8 cellular contexts compared by ENCODE assay signal in genomic region chr16:15888072-15888976, GRCh38. TPM values are rescaled to one million over a fixed set of nuclear protein-coding genes. Genes with fewer than 3 reads are reported as not detected.
A peak's percentile ranks its signal among the peaks of the same experiment; 100 is the strongest.
DNase-seq lines count a peak whose midpoint lies in the region; ATAC-seq, FAIRE-seq and TF ChIP-seq lines count a peak whose summit lies in the region.

Gene CEP20, minus strand, starts transcription at chr16:15888603. Its CDS starts 18 bp downstream, at chr16:15888585.

- H2BK12ac ChIP-seq in H1 (ENCODE audit: low read depth, low read length) = peak within 1 kb of the TSS; percentile 62

- no peaks in the 10 kb centered on the region for H3K9me3 ChIP-seq in H1 (ENCODE audit: insufficient read depth in 2 of 2, low read depth in 1 of 2, low read length in 1 of 2)

- H3K9ac ChIP-seq in H1 (replicated peaks in 1 of 4; ENCODE audit: extremely low read depth in 1 of 4, low read depth in 3 of 4, low read length in 3 of 4) (peak within 1 kb of the TSS; percentile 39 to 93 (median 87)), mesendoderm (ENCODE audit: low read length) (peak within 1 kb of the TSS; percentile 98)

- peaks cover 11 to 44% of the 10 kb centered on the region in 2 experiments; a peak in 3 of 4 replicates for H3K79me2 ChIP-seq in H1 (ENCODE audit: control insufficient read depth in 1 of 2, insufficient read depth in 2 of 2, low read length in 2 of 2)
- peaks cover 23% of the 10 kb centered on the region for H3K79me2 ChIP-seq in mesendoderm (ENCODE audit: control insufficient read depth, insufficient read depth, low read length)

- DNase-seq in COR-L47 (lab: John Stamatoyannopoulos, UW) (peak; percentile 100), HT1080 (ENCODE audit: low read depth) (peak; percentile 98), NOMO-1 treated with DMSO at 0.1 percent for 48 hours (lab: John Stamatoyannopoulos, UW; ENCODE audit: unreplicated experiment) (peak; percentile 99), H1 (ENCODE audit: low read depth in 1 of 2, low spot score in 2 of 2) (peak; percentile 98), mesendoderm (peak; percentile 99)
- DNase-seq in activated CD8-positive, alpha-beta memory T cell treated with anti-CD3 and anti-CD28 coated beads for 4 hours (ENCODE audit: low read depth in 2 of 2) = peak; percentile 100
- DNase-seq in stimulated activated CD8-positive, alpha-beta memory T cell treated with anti-CD3 and anti-CD28 coated beads, Interleukin-15, amount 100 ng/mL, for 1 hour (ENCODE audit: low read depth) = peak; percentile 99

- TF ChIP-seq POLR2A in H1 (IDR thresholded peaks at IDR 0.05; ENCODE audit: control extremely low read depth in 1 of 2, low read depth in 2 of 2, low read length in 2 of 2) = peak in 1 of 2 experiments; percentile 87; a peak in 2 of 3 replicates

- no peak within 1 kb of the TSS for H3K23ac ChIP-seq in H1 (ENCODE audit: insufficient read length)
- H3K23ac ChIP-seq in mesendoderm (ENCODE audit: low read length) = peak within 1 kb of the TSS; percentile 80

- no peak for TF ChIP-seq CTCF in H1 (IDR thresholded peaks at IDR 0.05; ENCODE audit: control extremely low read depth in 1 of 3, insufficient read depth in 1 of 3, low read depth in 1 of 3, low read length in 3 of 3)

- H2BK120ac ChIP-seq in H1 (replicated peaks; ENCODE audit: low read depth, low read length) = peak within 1 kb of the TSS; percentile 75
- H2BK120ac ChIP-seq in mesendoderm (ENCODE audit: low read depth, low read length) = peak within 1 kb of the TSS; percentile 3

- no peak within 1 kb of the TSS for H2BK20ac ChIP-seq in H1 (ENCODE audit: low read length)

- peak within 1 kb of the TSS; percentile 73; the same call in 1 of the 2 replicates for H3K18ac ChIP-seq in H1 (ENCODE audit: extremely low read depth, low read length)
- H3K18ac ChIP-seq in mesendoderm (ENCODE audit: low read length) = peak within 1 kb of the TSS; percentile 75

- TF ChIP-seq EP300 in H1 (IDR thresholded peaks at IDR 0.05; ENCODE audit: borderline replicate concordance in 1 of 2, low read depth in 2 of 2, low read length in 2 of 2) = no peak

- peak within 1 kb of the TSS; percentile 96; the same call in 1 of the 2 replicates for H4K8ac ChIP-seq in H1 (ENCODE audit: extremely low read depth, insufficient read depth, low read length)
- H4K8ac ChIP-seq in mesendoderm (ENCODE audit: low read depth, low read length) = peak within 1 kb of the TSS; percentile 88

- H4K5ac ChIP-seq in H1 (ENCODE audit: insufficient read length, low read depth, low read length) = peak within 1 kb of the TSS; percentile 95
- H4K5ac ChIP-seq in mesendoderm (ENCODE audit: low read length) = no peak within 1 kb of the TSS

- H2BK15ac ChIP-seq in H1 (ENCODE audit: low read length) = peak within 1 kb of the TSS; percentile 49
- H2BK15ac ChIP-seq in mesendoderm (replicated peaks; ENCODE audit: low read depth) = no peak within 1 kb of the TSS

- peak within 1 kb of the TSS; percentile 44 for H2AK5ac ChIP-seq in H1 (ENCODE audit: low read depth, low read length)
- H2AK5ac ChIP-seq in mesendoderm (ENCODE audit: low read length) = no peak within 1 kb of the TSS

- H3K27me3 ChIP-seq in H1 (replicated peaks in 1 of 4; ENCODE audit: control insufficient read depth in 3 of 4, extremely low read depth in 1 of 4, insufficient read depth in 3 of 4, low read length in 3 of 4) (no peaks in the 10 kb centered on the region), mesendoderm (ENCODE audit: insufficient read depth, low read length, poor library complexity) (no peaks in the 10 kb centered on the region)

- peak within 1 kb of the TSS; percentile 69 for H3K4ac ChIP-seq in H1 (replicated peaks; ENCODE audit: insufficient read length, low read depth, low read length)
- peak within 1 kb of the TSS; percentile 67 for H3K4ac ChIP-seq in mesendoderm (ENCODE audit: low read depth, low read length)

- H3K36me3 ChIP-seq in H1 (ENCODE audit: control insufficient read depth in 2 of 4, insufficient read depth in 4 of 4, low read length in 3 of 4) (peaks cover 0 to 5% (median under 1%) of the 10 kb centered on the region in 4 experiments; a peak in 3 of 8 replicates), mesendoderm (ENCODE audit: control insufficient read depth, insufficient read depth, low read length) (no peaks in the 10 kb centered on the region)

- WGBS in H1 (ENCODE audit: extremely low coverage in 1 of 2, insufficient coverage in 1 of 2, insufficient read length in 1 of 2, insufficient replicate concordance in 2 of 2, low coverage in 1 of 2, low lambda C conversion rate in 2 of 2, missing lambda C conversion rate in 1 of 2), 2 experiments = 2% methylated on average over 40 of the region's 41 CpGs; no CpG with 5 or more reads in 1 of the 2 experiments
- WGBS in mesendoderm (ENCODE audit: extremely low coverage, insufficient coverage, low lambda C conversion rate) = no CpG with 5 or more reads among the region's 41 CpGs

- H3K79me1 ChIP-seq in H1 (ENCODE audit: low read depth, low read length) (peaks cover 10% of the 10 kb centered on the region; the same call in 1 of the 2 replicates), mesendoderm (ENCODE audit: low read length) (peaks cover 7% of the 10 kb centered on the region)

- H3K23me2 ChIP-seq in H1 (ENCODE audit: low read depth, low read length) = peaks cover 2% of the 10 kb centered on the region; the same call in 1 of the 2 replicates

- peaks cover 0 to 3% of the 10 kb centered on the region in 2 experiments for H4K20me1 ChIP-seq in H1 (replicated peaks in 1 of 2; ENCODE audit: control insufficient read depth in 1 of 2, insufficient read depth in 2 of 2, low read length in 2 of 2)

- peak within 1 kb of the TSS; percentile 93 for H2BK5ac ChIP-seq in H1 (ENCODE audit: low read depth, low read length)
- peak within 1 kb of the TSS; percentile 63 for H2BK5ac ChIP-seq in mesendoderm (ENCODE audit: low read length)

- FAIRE-seq in H1 (lab: Jason Lieb, UNC) = peak; percentile 42

- H3K14ac ChIP-seq in H1 (ENCODE audit: insufficient read length) = no peak within 1 kb of the TSS

- POLR2A ChIA-PET in H1 (lab: Charles Lee; ENCODE audit: partially characterized antibody) = interaction anchor here (0.5 to 2.1 kb wide), 21 partner anchors 10 to 223 kb away, joined by 3 to 20 read pairs (median 5); partner anchors contain the start of gene MYH11

- H3K56ac ChIP-seq in H1 (replicated peaks; ENCODE audit: insufficient read length, low read depth, low read length) (peak within 1 kb of the TSS; percentile 84), mesendoderm (ENCODE audit: low read length) (peak within 1 kb of the TSS; percentile 96)

- peak within 1 kb of the TSS; percentile 70; the same call in 1 of the 2 replicates for H2AFZ ChIP-seq in H1 (ENCODE audit: low read length)

- H3K4me2 ChIP-seq in H1 (ENCODE audit: insufficient read depth in 1 of 2, low read depth in 2 of 2, low read length in 2 of 2) (peak within 1 kb of the TSS; percentile 65 to 74), mesendoderm (ENCODE audit: low read length) (peak within 1 kb of the TSS; percentile 33)

- CTCF ChIA-PET in H1 (lab: Charles Lee; ENCODE audit: partially characterized antibody) = interaction anchor here (0.6 to 3.9 kb wide), 5 partner anchors 14 to 148 kb away, joined by 3 to 22 read pairs (median 5); no protein-coding TSS in a partner anchor

- no peak for TF ChIP-seq RAD21 in H1 (IDR thresholded peaks at IDR 0.05 in 1 of 2, conservative IDR thresholded peaks at IDR 0.05 in 1 of 2; ENCODE audit: low read depth in 2 of 2, low read length in 2 of 2)

- H3K27ac ChIP-seq in H1 (ENCODE audit: low read depth, low read length) (peak within 1 kb of the TSS; percentile 85), mesendoderm (ENCODE audit: low read depth, low read length) (peak within 1 kb of the TSS; percentile 13)

- H3K4me3 ChIP-seq in H1 (ENCODE audit: extremely low read depth in 1 of 4, insufficient read depth in 2 of 4, low read depth in 3 of 4, low read length in 4 of 4) (peak within 1 kb of the TSS; percentile 97 to 100 (median 98)), mesendoderm (ENCODE audit: low read length) (peak within 1 kb of the TSS; percentile 95)

- peak; percentile 94 for ATAC-seq in GM21360 (IDR thresholded peaks at IDR 0.05; ENCODE audit: unreplicated experiment)

- H3K4me1 ChIP-seq in H1 (replicated peaks in 1 of 4; ENCODE audit: control insufficient read depth in 3 of 4, insufficient read depth in 4 of 4, low read length in 3 of 4) (peaks cover 3 to 6% (median 5%) of the 10 kb centered on the region in 4 experiments; a peak in 5 of 7 replicates), mesendoderm (ENCODE audit: control insufficient read depth, low read depth, low read length) (peaks cover 3% of the 10 kb centered on the region)

- peak within 1 kb of the TSS; percentile 75 for H4K91ac ChIP-seq in H1 (replicated peaks; ENCODE audit: insufficient read length, low read length)

TF ChIP-seq in H1, 55 proteins besides CTCF, POLR2A, EP300 and RAD21 (continues in another document):
- no peak for TF ChIP-seq TCF12 (IDR thresholded peaks at IDR 0.05; ENCODE audit: low read depth, low read length)
- peak; percentile 95 for TF ChIP-seq TAF1 (IDR thresholded peaks at IDR 0.05; ENCODE audit: low read depth, low read length)
- TF ChIP-seq YY1 (IDR thresholded peaks at IDR 0.05; ENCODE audit: low read depth, low read length) = peak; percentile 95

RNA-seq across cellular contexts. Expression of gene CEP20, which starts in this region (rescaled TPM):
- total RNA-seq in HT1080 (2014; rRNA removed; shearing (Covaris generic)) = 30.9 and 37.0 TPM in 2 replicates
- 48.6 and 54.8 TPM in 2 replicates for polyA plus RNA-seq in HT1080 (2015; cell fraction: cytosol; rRNA removed)
- polyA plus RNA-seq in HT1080 (2015; cell fraction: nucleus; rRNA removed) = 24.7 and 27.6 TPM in 2 replicates
- total RNA-seq in H1 (2021; fragmentation: NEBNext Ultra II Directional; extraction: Animal tissue kit (Norgen Biotek cat#: 25700)) = 33.2 and 49.0 TPM in 2 replicates
- polyA plus RNA-seq in H1 (2011; rRNA removed) = 10.2 and 16.2 TPM in 2 replicates
- polyA plus RNA-seq in H1 (2011; cell fraction: cytosol; rRNA removed) = 20.7 TPM
- polyA plus RNA-seq in H1 (2011; cell fraction: nucleus; rRNA removed) = 6.0 TPM
- polyA plus RNA-seq in H1 (2012, experiment 1 of 2) = 17.0 to 42.4 TPM (median 19.0 TPM) in 4 replicates
- 8.8 TPM for polyA plus RNA-seq in H1 (2012, experiment 2 of 2)
- 28.9 TPM for polyA plus RNA-seq in H1 (2013, experiment 1 of 2)
- 34.3 TPM for polyA plus RNA-seq in H1 (2013, experiment 2 of 2)
- polyA minus RNA-seq in H1 (2011; rRNA and poly(A)+ RNA removed) = 14.8 and 30.1 TPM in 2 replicates
- 13.4 TPM for polyA minus RNA-seq in H1 (2011; cell fraction: cytosol; rRNA and poly(A)+ RNA removed)
- 9.7 TPM for polyA minus RNA-seq in H1 (2011; cell fraction: nucleus; rRNA and poly(A)+ RNA removed)
- 45.9 TPM for polyA plus RNA-seq in mesendoderm (2013, experiment 1 of 2)
- 46.7 TPM for polyA plus RNA-seq in mesendoderm (2013, experiment 2 of 2)

Comparison
In these comparisons a context has a peak if more than half of its experiments do, and no peak if none do; other contexts are left out.
1. Peak in every context shown above with its lines: DNase-seq, ATAC-seq, H3K4me3 ChIP-seq and H3K27ac ChIP-seq.